ENCODE assay signal across 21 cellular contexts in the genomic region with DNA sequence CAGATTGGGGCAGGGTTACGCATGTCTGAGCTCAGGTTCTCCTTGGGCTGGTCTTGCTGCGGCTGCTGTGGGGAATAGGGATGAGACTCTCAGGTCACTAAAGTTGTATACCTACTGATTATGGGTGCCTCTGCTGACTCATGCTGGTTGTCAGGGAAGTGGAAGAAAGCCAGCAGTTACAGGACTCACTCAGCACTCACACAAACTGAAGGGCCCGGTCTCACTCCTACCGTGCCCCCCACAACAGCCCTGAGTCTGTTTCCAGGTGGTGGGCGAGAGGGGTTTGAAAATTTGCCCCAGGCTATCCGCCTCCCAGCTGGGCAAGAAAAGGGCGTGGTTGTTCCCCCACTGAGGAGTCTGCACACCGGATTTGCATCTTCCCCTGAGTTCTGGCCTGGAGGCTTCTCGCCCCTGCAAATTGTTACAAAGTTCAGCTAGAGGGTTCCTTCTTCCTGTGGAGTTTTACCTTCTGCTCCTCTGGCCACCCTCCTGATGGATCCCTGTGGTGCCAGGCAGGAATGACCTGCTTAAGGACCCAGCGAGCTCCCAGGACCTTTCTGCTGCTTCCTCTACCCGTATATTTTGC.
DNase-seq lines count a peak whose midpoint lies in the region; ATAC-seq and TF ChIP-seq lines count a peak whose summit lies in the region.
"Had no signal": no experiment of that assay in that cellular context is flagged by ENCODE, and none has a peak within 500 bp of the region (broad histone marks: within the 10 kb centered on the region; RNA-seq: fewer than 3 reads in every experiment).

No MANE protein-coding gene starts in this region.

- DNase-seq in MCF 10A (ENCODE audit: unreplicated experiment) (peak; percentile 54), breast epithelium (ENCODE audit: low spot score in 2 of 2) (no peak), PC-9 (peak; percentile 48 to 53), choroid plexus epithelial cell (ENCODE audit: low read depth) (peak; percentile 28), midbrain (lab: John Stamatoyannopoulos, UW) (no peak)
- no peak for DNase-seq in stimulated activated CD4-positive, alpha-beta T cell treated with anti-CD3 and anti-CD28 coated beads, Interleukin-2, amount 100 ng/mL, for 48 hours
- DNase-seq: activated CD8-positive, alpha-beta memory T cell treated with anti-CD3 and anti-CD28 coated beads, Interleukin-2, amount 50 U/mL, for 48 hours; activated effector memory CD4-positive, alpha-beta T cell treated with Interleukin-2 at 50 U/mL for 16 hours; activated naive CD8-positive, alpha-beta T cell treated with anti-CD3 and anti-CD28 coated beads, Interleukin-2, amount 50 U/mL, for 24 hours; Calu3; gastrocnemius medialis; NCI-H1092; NCI-H2029 treated with DMSO at 0.1 percent for 48 hours; NCI-H446; posterior cingulate gyrus; sigmoid colon had no signal

- no peaks in the 10 kb centered on the region for H3K4me1 Mint-ChIP-seq in MCF 10A (ENCODE audit: insufficient read depth, unreplicated experiment)
- H3K4me1 Mint-ChIP-seq: activated naive CD8-positive, alpha-beta T cell treated with anti-CD3 and anti-CD28 coated beads, Interleukin-2, amount 50 U/mL, for 24 hours; nephron had no signal

- intact Hi-C loops in MCF 10A (cut with micrococcal nuclease) (no loop called here), breast epithelium (cut with DNase I; ENCODE audit: low total_unique reads) (no loop called here), PC-9 (cut with micrococcal nuclease; ENCODE audit: unreplicated experiment) (no loop called here)

- H4K20me1 ChIP-seq in PC-9 (ENCODE audit: insufficient read depth) = no peaks in the 10 kb centered on the region

- H3F3A ChIP-seq in PC-9 (ENCODE audit: insufficient read depth, low read depth) = no peaks in the 10 kb centered on the region

- H3K4me2 ChIP-seq in PC-9 = peak overlapping the region; percentile 74

- CTCF ChIA-PET in MCF 10A (lab: Yijun Ruan, JAX) = interaction anchor here (0.6 kb wide), 2 partner anchors 39 to 1476 kb away, joined by 4 read pairs; no protein-coding TSS in a partner anchor
- CTCF ChIA-PET in PC-9 (lab: Charles Lee) = no interaction called here

- H3K9me3 Mint-ChIP-seq in MCF 10A (ENCODE audit: unreplicated experiment) = no peaks in the 10 kb centered on the region

- H3K27ac ChIP-seq in breast epithelium (no peak overlapping the region), PC-9 (peak overlapping the region; percentile 59)
- H3K27ac ChIP-seq: gastrocnemius medialis, sigmoid colon, suprapubic skin, vagina had no signal

- no peaks in the 10 kb centered on the region for H3K4me1 ChIP-seq in breast epithelium
- H3K4me1 ChIP-seq in PC-9 (replicated peaks; ENCODE audit: insufficient read depth) = no peaks in the 10 kb centered on the region
- H3K4me1 ChIP-seq: gastrocnemius medialis, sigmoid colon, suprapubic skin, vagina had no signal

- ATAC-seq in GM18519 (IDR thresholded peaks at IDR 0.05; ENCODE audit: low FRiP score, unreplicated experiment) = no peak
- ATAC-seq in GM18867 (IDR thresholded peaks at IDR 0.05; ENCODE audit: unreplicated experiment) = no peak
- ATAC-seq: activated naive CD8-positive, alpha-beta T cell treated with anti-CD3 and anti-CD28 coated beads, Interleukin-2, amount 50 U/mL, for 24 hours; gastrocnemius medialis had no signal

- no peak for TF ChIP-seq POLR2A in breast epithelium (IDR thresholded peaks at IDR 0.05)

- H3K36me3 ChIP-seq in breast epithelium (no peaks in the 10 kb centered on the region), PC-9 (ENCODE audit: low read depth) (no peaks in the 10 kb centered on the region)
- H3K36me3 ChIP-seq: gastrocnemius medialis, sigmoid colon, suprapubic skin, vagina had no signal

- H3K4me3 Mint-ChIP-seq in MCF 10A (ENCODE audit: unreplicated experiment) = no peak overlapping the region
- H3K4me3 Mint-ChIP-seq: activated naive CD8-positive, alpha-beta T cell treated with anti-CD3 and anti-CD28 coated beads, Interleukin-2, amount 50 U/mL, for 24 hours; nephron had no signal

- H3K27me3 ChIP-seq in breast epithelium (no peaks in the 10 kb centered on the region), PC-9 (ENCODE audit: insufficient read depth, low read depth) (no peaks in the 10 kb centered on the region)
- H3K27me3 ChIP-seq: gastrocnemius medialis, sigmoid colon, suprapubic skin, vagina had no signal

- no peaks in the 10 kb centered on the region for H3K79me2 ChIP-seq in PC-9 (ENCODE audit: low read depth)

- H3K4me3 ChIP-seq in breast epithelium = no peak overlapping the region
- H3K4me3 ChIP-seq in PC-9 = peak overlapping the region; percentile 53; the same call in 1 of the 2 replicates
- no peak overlapping the region for H3K4me3 ChIP-seq in choroid plexus epithelial cell (ENCODE audit: low read depth, low read length)
- H3K4me3 ChIP-seq: gastrocnemius medialis, sigmoid colon, suprapubic skin, vagina had no signal

- POLR2A ChIA-PET in MCF 10A (lab: Yijun Ruan, JAX) = interaction anchor here (0.6 kb wide), 1 partner anchor 92 kb away, joined by 3 read pairs; no protein-coding TSS in a partner anchor
- POLR2A ChIA-PET in PC-9 (lab: Charles Lee; ENCODE audit: unreplicated experiment) = interaction anchor here (0.5 kb wide), 1 partner anchor 828 kb away, joined by 12 read pairs; no protein-coding TSS in a partner anchor

- H3K27ac Mint-ChIP-seq in MCF 10A (ENCODE audit: low read depth, unreplicated experiment) = no peak overlapping the region
- H3K27ac Mint-ChIP-seq: activated naive CD8-positive, alpha-beta T cell treated with anti-CD3 and anti-CD28 coated beads, Interleukin-2, amount 50 U/mL, for 24 hours; nephron had no signal

- H3K9me2 ChIP-seq in PC-9 (ENCODE audit: insufficient read depth) = no peaks in the 10 kb centered on the region

- BruUV-seq in MCF 10A (replicated peaks; lab: Mats Ljungman, UMichigan) (no TSS peak), PC-9 (replicated peaks; lab: Mats Ljungman, UMichigan) (TSS peak; percentile 76)

- no peaks in the 10 kb centered on the region for H3K27me3 Mint-ChIP-seq in MCF 10A (ENCODE audit: insufficient read depth, unreplicated experiment)
- H3K27me3 Mint-ChIP-seq: activated naive CD8-positive, alpha-beta T cell treated with anti-CD3 and anti-CD28 coated beads, Interleukin-2, amount 50 U/mL, for 24 hours had no signal

- no peak for TF ChIP-seq CTCF in MCF 10A (IDR thresholded peaks at IDR 0.05; ENCODE audit: unreplicated experiment)
- no peak for TF ChIP-seq CTCF in breast epithelium (IDR thresholded peaks at IDR 0.05)
- no peak for TF ChIP-seq CTCF in PC-9 (conservative IDR thresholded peaks at IDR 0.05)
- no peak for TF ChIP-seq CTCF in choroid plexus epithelial cell (conservative IDR thresholded peaks at IDR 0.05; ENCODE audit: low read depth, low read length)

- H3K36me3 Mint-ChIP-seq in MCF 10A (ENCODE audit: insufficient read depth, unreplicated experiment) = no peaks in the 10 kb centered on the region

- H2AFZ ChIP-seq in PC-9 = peak overlapping the region; percentile 74

- peaks cover 0 to 3% of the 10 kb centered on the region in 2 donors for H3K9me3 ChIP-seq in breast epithelium
- H3K9me3 ChIP-seq in PC-9 (ENCODE audit: insufficient read depth, low read depth) = no peaks in the 10 kb centered on the region
- H3K9me3 ChIP-seq: gastrocnemius medialis, sigmoid colon, suprapubic skin, vagina had no signal

Comparison
In these comparisons a context has a peak if more than half of its experiments do, and no peak if none do; other contexts are left out.
1. DNase-seq: peak in MCF 10A (single experiment), PC-9 (2 of 2) and choroid plexus epithelial cell (single experiment); none in breast epithelium (0 of 2), stimulated activated CD4-positive, alpha-beta T cell treated with anti-CD3 and anti-CD28 coated beads, Interleukin-2, amount 100 ng/mL, for 48 hours (0 of 2) and midbrain (single experiment).